Comparison of ENCODE assay signal across 21 cellular contexts in genomic region chr2:239190346-239190745, GRCh38.
DNase-seq lines count a peak whose midpoint lies in the region; ATAC-seq and TF ChIP-seq lines count a peak whose summit lies in the region.
"Had no signal": no experiment of that assay in that cellular context is flagged by ENCODE, and none has a peak within 500 bp of the region (broad histone marks: within the 10 kb centered on the region; RNA-seq: fewer than 3 reads in every experiment).

No MANE protein-coding gene starts in this region.

- TF ChIP-seq POLR2A in stomach (IDR thresholded peaks at IDR 0.05), result no peak

- intact Hi-C loops in left ventricle myocardium inferior (cut with micrococcal nuclease) (no loop called here), stomach (cut with DNase I; ENCODE audit: low total_unique reads) (no loop called here)

- H3K4me3 ChIP-seq in left ventricle myocardium inferior (no peak overlapping the region), right atrium auricular region (no peak overlapping the region), stomach (no peak overlapping the region)
- H3K4me3 ChIP-seq: coronary artery, gastroesophageal sphincter, lung, spleen had no signal

- TF ChIP-seq CTCF in left ventricle myocardium inferior (IDR thresholded peaks at IDR 0.05; ENCODE audit: borderline replicate concordance) (no peak), right atrium auricular region (IDR thresholded peaks at IDR 0.05) (no peak), stomach (IDR thresholded peaks at IDR 0.05) (no peak)

- H3K27me3 ChIP-seq in left ventricle myocardium inferior (ENCODE audit: low read depth) (no peaks in the 10 kb centered on the region), right atrium auricular region (no peaks in the 10 kb centered on the region), stomach (no peaks in the 10 kb centered on the region)
- H3K27me3 ChIP-seq: gastroesophageal sphincter, spleen had no signal

- H3K36me3 ChIP-seq in left ventricle myocardium inferior (peaks cover 47% of the 10 kb centered on the region), right atrium auricular region (peaks cover 26% of the 10 kb centered on the region), stomach (peaks cover 36 to 61% (median 57%) of the 10 kb centered on the region in 4 donors)

- 93 to 97% (median 95%) methylated on average over 21 to 22 of the region's 22 CpGs for WGBS in stomach, 5 donors

- ATAC-seq in HG02610 (IDR thresholded peaks at IDR 0.05; ENCODE audit: unreplicated experiment), result no peak
- ATAC-seq in GM19328 (IDR thresholded peaks at IDR 0.05; ENCODE audit: unreplicated experiment), result no peak
- ATAC-seq: gastroesophageal sphincter; stimulated activated memory B cell treated with anti-CD40 and anti-IgM and Interleukin-4, amounts not matched to agents 10 μg/mL and 1 μg/mL and 100 μg/mL, for 72 hours had no signal

- H3K27ac ChIP-seq in left ventricle myocardium inferior (replicated peaks), result no peak overlapping the region
- H3K27ac ChIP-seq in right atrium auricular region, result no peak overlapping the region
- no peak overlapping the region for H3K27ac ChIP-seq in stomach
- H3K27ac ChIP-seq: C4-2B, coronary artery, spleen had no signal

- H3K4me1 ChIP-seq in left ventricle myocardium inferior, result peaks cover 22% of the 10 kb centered on the region
- H3K4me1 ChIP-seq in right atrium auricular region, result no peaks in the 10 kb centered on the region
- peaks cover 0 to 12% (median 0%) of the 10 kb centered on the region in 4 donors for H3K4me1 ChIP-seq in stomach

- DNase-seq in left ventricle myocardium inferior (peak; percentile 7), right atrium auricular region (ENCODE audit: low spot score) (no peak), mesenteric fat pad (ENCODE audit: low spot score) (peak; percentile 53), stomach (peak; percentile 10), SKM-1 treated with dmso at 0.1 percent for 144 hours (lab: John Stamatoyannopoulos, UW; ENCODE audit: unreplicated experiment) (no peak)
- DNase-seq in activated CD8-positive, alpha-beta memory T cell treated with anti-CD3 and anti-CD28 coated beads, Interleukin-2, amount 50 U/mL, for 4 hours, result peak; percentile 10
- DNase-seq: activated CD4-positive, alpha-beta T cell treated with anti-CD3 and anti-CD28 coated beads, Interleukin-2, amount 50 U/mL, for 1 hour; amniotic stem cell; HCEC 1CT; NCI-H1048; NCI-H1694 treated with DMSO at 0.1 percent for 48 hours; NCI-H2227 treated with DMSO at 0.1 percent for 48 hours; stimulated activated CD4-positive, alpha-beta T cell treated with anti-CD3 and anti-CD28 coated beads, Interleukin-2, amount 100 ng/mL, for 48 hours had no signal

- no peak for TF ChIP-seq EP300 in stomach (IDR thresholded peaks at IDR 0.05)

- peaks cover 13% of the 10 kb centered on the region for H3K9me3 ChIP-seq in left ventricle myocardium inferior (replicated peaks)
- peaks cover 0 to 6% of the 10 kb centered on the region in 2 donors for H3K9me3 ChIP-seq in right atrium auricular region
- peaks cover 0 to 9% (median 3%) of the 10 kb centered on the region in 4 donors for H3K9me3 ChIP-seq in stomach

Comparison
In these comparisons a context has a peak if more than half of its experiments do, and no peak if none do; other contexts are left out.
1. DNase-seq: peak in left ventricle myocardium inferior (single experiment), activated CD8-positive, alpha-beta memory T cell treated with anti-CD3 and anti-CD28 coated beads, Interleukin-2, amount 50 U/mL, for 4 hours (single experiment), mesenteric fat pad (single experiment) and stomach (single experiment); none in right atrium auricular region (single experiment) and SKM-1 treated with dmso at 0.1 percent for 144 hours (single experiment).